12 cellular contexts compared by ENCODE assay signal in genomic region chr11:35227551-35228341, GRCh38.
DNase-seq lines count a peak whose midpoint lies in the region; ATAC-seq, FAIRE-seq and TF ChIP-seq lines count a peak whose summit lies in the region.
"Had no signal": no experiment of that assay in that cellular context is flagged by ENCODE, and none has a peak within 500 bp of the region (broad histone marks: within the 10 kb centered on the region; RNA-seq: fewer than 3 reads in every experiment).

No MANE protein-coding gene starts in this region.

- WGBS in HepG2 (ENCODE audit: low lambda C conversion rate): 16% methylated on average over 5 of the region's 5 CpGs

- H3K36me3 Mint-ChIP-seq in activated CD4-positive, alpha-beta memory T cell treated with anti-CD3 and anti-CD28 coated beads for 36 hours: peaks cover 86% of the 10 kb centered on the region

- in situ Hi-C loops in HepG2 (cut with HindIII; ENCODE audit: extremely low pct_ligation_motif_present, low pct_unique_long_range_greater_than_20kb): no loop called here

- H3K9ac ChIP-seq in HepG2 (ENCODE audit: insufficient read depth, low read depth, low read length): no peak overlapping the region

- no peak overlapping the region for H3K4me3 Mint-ChIP-seq in activated CD4-positive, alpha-beta memory T cell treated with anti-CD3 and anti-CD28 coated beads for 36 hours

- H3K27me3 ChIP-seq in A673 (replicated peaks; ENCODE audit: insufficient read depth, low read depth, low read length, poor library complexity) (peaks cover 11% of the 10 kb centered on the region), HepG2 (ENCODE audit: control insufficient read depth in 1 of 2, insufficient read depth in 2 of 2, low read length in 2 of 2) (peaks cover 0 to 3% of the 10 kb centered on the region in 2 experiments; a peak in 2 of 5 replicates)
- H3K27me3 ChIP-seq: gastrocnemius medialis had no signal

- DNase-seq in A673 (ENCODE audit: low spot score): peak; percentile 47
- peak; percentile 24 for DNase-seq in HCEC 1CT
- no peak for DNase-seq in activated CD4-positive, alpha-beta memory T cell treated with anti-CD3 and anti-CD28 coated beads for 36 hours
- no peak for DNase-seq in HepG2 (ENCODE audit: low spot score)
- no peak for DNase-seq in RPMI8226
- no peak for DNase-seq in NCI-H2107 treated with DMSO at 0.1 percent for 48 hours (lab: John Stamatoyannopoulos, UW; ENCODE audit: unreplicated experiment)
- DNase-seq in NCI-H82 (lab: John Stamatoyannopoulos, UW): no peak
- DNase-seq: gastrocnemius medialis, midbrain, NCI-H345 had no signal

- CTCF ChIA-PET in A673 (lab: Charles Lee): no interaction called here
- CTCF ChIA-PET in activated CD4-positive, alpha-beta memory T cell treated with anti-CD3 and anti-CD28 coated beads for 36 hours (lab: Charles Lee): no interaction called here
- CTCF ChIA-PET in HepG2 (lab: Yijun Ruan, JAX; ENCODE audit: low intra/inter-chr PET ratio, low total read pairs): no interaction called here

- TF ChIP-seq EP300 in HepG2 (IDR thresholded peaks at IDR 0.05; ENCODE audit: low read depth in 2 of 2, low read length in 2 of 2) (no peak), HepG2 (CRISPR knock-in tag; IDR thresholded peaks at IDR 0.05; ENCODE audit: borderline replicate concordance) (no peak)

- H3K36me3 ChIP-seq in A673 (ENCODE audit: insufficient read depth, low read length, poor library complexity, severe bottlenecking): no peaks in the 10 kb centered on the region
- H3K36me3 ChIP-seq in HepG2 (replicated peaks in 1 of 2; ENCODE audit: control insufficient read depth in 1 of 2, insufficient read depth in 2 of 2, low read length in 2 of 2): no peaks in the 10 kb centered on the region

- ATAC-seq in HepG2 (no peak; the same call in 2 of the 3 replicates), GM18873 (IDR thresholded peaks at IDR 0.05; ENCODE audit: low FRiP score, unreplicated experiment) (no peak)
- ATAC-seq: gastrocnemius medialis had no signal

- H3K79me2 ChIP-seq in HepG2 (ENCODE audit: insufficient read depth, low read length): no peaks in the 10 kb centered on the region

- BruUV-seq in A673 (replicated peaks; lab: Mats Ljungman, UMichigan) (no TSS peak), HepG2 (replicated peaks; lab: Mats Ljungman, UMichigan) (no TSS peak)

- POLR2A ChIA-PET in A673 (lab: Charles Lee; ENCODE audit: low non-redundant PET) (interaction anchor here (0.6 kb wide), 1 partner anchor 45 kb away, joined by 4 read pairs; no protein-coding TSS in a partner anchor), HepG2 (lab: Yijun Ruan, JAX) (no interaction called here)
- POLR2A ChIA-PET in activated CD4-positive, alpha-beta memory T cell treated with anti-CD3 and anti-CD28 coated beads for 36 hours (lab: Charles Lee): no interaction called here

- H4K20me1 ChIP-seq in HepG2 (ENCODE audit: insufficient read depth, low read length): no peaks in the 10 kb centered on the region

- H2AFZ ChIP-seq in HepG2 (ENCODE audit: low read length): no peak overlapping the region

- no peak overlapping the region for H3K4me3 ChIP-seq in A673 (ENCODE audit: low read depth, low read length, poor library complexity, severe bottlenecking)
- H3K4me3 ChIP-seq in HepG2 (replicated peaks in 1 of 3; ENCODE audit: insufficient read depth in 1 of 3, low read depth in 2 of 3, low read length in 3 of 3): no peak overlapping the region
- H3K4me3 ChIP-seq: gastrocnemius medialis, smooth muscle cell had no signal

- no peaks in the 10 kb centered on the region for H3K9me3 ChIP-seq in A673 (ENCODE audit: low read depth, low read length, poor library complexity, severe bottlenecking)
- no peaks in the 10 kb centered on the region for H3K9me3 ChIP-seq in HepG2 (ENCODE audit: low read length)
- H3K9me3 ChIP-seq: gastrocnemius medialis had no signal

- H3K27me3 Mint-ChIP-seq in activated CD4-positive, alpha-beta memory T cell treated with anti-CD3 and anti-CD28 coated beads for 36 hours: no peaks in the 10 kb centered on the region

- H3K4me1 Mint-ChIP-seq in activated CD4-positive, alpha-beta memory T cell treated with anti-CD3 and anti-CD28 coated beads for 36 hours (ENCODE audit: low read depth): peaks cover 17% of the 10 kb centered on the region

- no peak for TF ChIP-seq CTCF in A673 (conservative IDR thresholded peaks at IDR 0.05; ENCODE audit: low read depth, low read length)
- TF ChIP-seq CTCF in HepG2 (CRISPR knock-in tag; IDR thresholded peaks at IDR 0.05): no peak

- TF ChIP-seq RAD21 in HepG2 (CRISPR knock-in tag; IDR thresholded peaks at IDR 0.05): no peak

- H3K27ac Mint-ChIP-seq in activated CD4-positive, alpha-beta memory T cell treated with anti-CD3 and anti-CD28 coated beads for 36 hours: peak overlapping the region; percentile 52

- peaks cover 12% of the 10 kb centered on the region for H3K4me1 ChIP-seq in A673 (ENCODE audit: insufficient read depth, low read length, poor library complexity, severe bottlenecking)
- peaks cover 27% of the 10 kb centered on the region; the same call in 1 of the 2 replicates for H3K4me1 ChIP-seq in HepG2 (ENCODE audit: insufficient read depth, low read length)
- H3K4me1 ChIP-seq: gastrocnemius medialis had no signal

- no peak overlapping the region for H3K27ac ChIP-seq in A673 (ENCODE audit: low read depth, low read length, poor library complexity, severe bottlenecking)
- no peak overlapping the region for H3K27ac ChIP-seq in HepG2 (ENCODE audit: extremely low read length, insufficient read depth, low read length)
- H3K27ac ChIP-seq: gastrocnemius medialis had no signal

- no peak overlapping the region for H3K4me2 ChIP-seq in HepG2 (ENCODE audit: low read depth, low read length)
- H3K4me2 ChIP-seq: smooth muscle cell had no signal

- TF ChIP-seq POLR2A in HepG2 (IDR thresholded peaks at IDR 0.05; ENCODE audit: insufficient read depth in 1 of 2, low read depth in 2 of 2, low read length in 2 of 2): no peak

- H3K9me3 Mint-ChIP-seq in activated CD4-positive, alpha-beta memory T cell treated with anti-CD3 and anti-CD28 coated beads for 36 hours: peaks cover 3% of the 10 kb centered on the region

- FAIRE-seq in HepG2 (lab: Jason Lieb, UNC): no peak

- intact Hi-C loops in A673 (cut with micrococcal nuclease; ENCODE audit: unreplicated experiment) (no loop called here), HepG2 (cut with micrococcal nuclease; ENCODE audit: unreplicated experiment) (loop anchor here (2.0 kb wide), 1 partner anchor 33 kb away; no protein-coding TSS in a partner anchor)
- intact Hi-C loops in activated CD4-positive, alpha-beta memory T cell treated with anti-CD3 and anti-CD28 coated beads for 36 hours (cut with micrococcal nuclease): no loop called here

TF ChIP-seq in HepG2, 621 proteins besides CTCF, POLR2A, EP300 and RAD21:
- TF ChIP-seq TBP (CRISPR knock-in tag; IDR thresholded peaks at IDR 0.05) (no peak), ZNF629 (CRISPR knock-in tag; conservative IDR thresholded peaks at IDR 0.05) (0 out of 2 replicates have a peak, but pooled peaks have one; percentile 27), CEBPB (IDR thresholded peaks at IDR 0.05; ENCODE audit: borderline replicate concordance, low read depth, low read length) (peak; percentile 76), TOPORS (CRISPR knock-in tag; IDR thresholded peaks at IDR 0.05) (no peak)
TF ChIP-seq in HepG2: peak in this region for 2.

Comparison
In these comparisons a context has a peak if more than half of its experiments do, and no peak if none do; other contexts are left out.
1. DNase-seq: peak in A673 (single experiment) and HCEC 1CT (single experiment); none in activated CD4-positive, alpha-beta memory T cell treated with anti-CD3 and anti-CD28 coated beads for 36 hours (single experiment), HepG2 (single experiment), RPMI8226 (single experiment), NCI-H2107 treated with DMSO at 0.1 percent for 48 hours (single experiment) and NCI-H82 (single experiment).